28 cellular contexts compared by ENCODE assay signal in genomic region chr11:17533341-17533740, GRCh38. TPM values are rescaled to one million over a fixed set of nuclear protein-coding genes. Genes with fewer than 3 reads are reported as not detected.
DNase-seq lines count a peak whose midpoint lies in the region; ATAC-seq, FAIRE-seq and TF ChIP-seq lines count a peak whose summit lies in the region.
"Had no signal": no experiment of that assay in that cellular context is flagged by ENCODE, and none has a peak within 500 bp of the region (broad histone marks: within the 10 kb centered on the region; RNA-seq: fewer than 3 reads in every experiment).

No MANE protein-coding gene starts in this region.

- peaks cover 0 to 6% (median 1%) of the 10 kb centered on the region in 4 experiments; a peak in 3 of 7 replicates for H3K4me1 ChIP-seq in H1 (replicated peaks in 1 of 4; ENCODE audit: control insufficient read depth in 3 of 4, insufficient read depth in 4 of 4, low read length in 3 of 4)
- peaks cover 0 to 13% of the 10 kb centered on the region in 2 donors for H3K4me1 ChIP-seq in neuronal stem cell (ENCODE audit: control insufficient read depth in 2 of 2, insufficient read depth in 1 of 2, low read depth in 1 of 2, low read length in 2 of 2)
- H3K4me1 ChIP-seq: BE2C had no signal

- H2BK20ac ChIP-seq in H1 (ENCODE audit: low read length): no peak overlapping the region

- DNase-seq in bronchial epithelial cell (ENCODE audit: low read depth): no peak
- no peak for DNase-seq in H1 (ENCODE audit: low read depth in 1 of 2, low spot score in 2 of 2)
- DNase-seq in neuronal stem cell (ENCODE audit: low spot score): no peak
- DNase-seq in CD14-positive monocyte (ENCODE audit: low spot score): no peak
- no peak for DNase-seq in kidney tubule cell (ENCODE audit: low spot score)
- DNase-seq in sciatic nerve (ENCODE audit: low spot score): no peak
- DNase-seq: 8988T; ACHN; BE2C; C1 segment of cervical spinal cord; CD4-positive, alpha-beta T cell; CD8-positive, alpha-beta T cell; DMS 273 treated with DMSO at 0.1 percent for 48 hours; DMS153; DMS53; DMS79; DND-41; EL; GDM1 had no signal

- WGBS in H1 (ENCODE audit: extremely low coverage in 1 of 2, insufficient coverage in 1 of 2, insufficient read length in 1 of 2, insufficient replicate concordance in 2 of 2, low coverage in 1 of 2, low lambda C conversion rate in 2 of 2, missing lambda C conversion rate in 1 of 2), 2 experiments: 95% methylated on average over 6 of the region's 6 CpGs; no CpG with 5 or more reads in 1 of the 2 experiments
- no CpG with 5 or more reads among the region's 6 CpGs for WGBS in neuronal stem cell (ENCODE audit: extremely low coverage in 2 of 2, insufficient read length in 2 of 2, insufficient replicate concordance in 1 of 2), 2 donors

- no peak overlapping the region for H3K4me3 Mint-ChIP-seq in CD14-positive monocyte
- H3K4me3 Mint-ChIP-seq: CD4-positive, alpha-beta T cell; CD8-positive, alpha-beta T cell had no signal

- ATAC-seq in sciatic nerve: no peak
- ATAC-seq: CD8-positive, alpha-beta T cell; GM12878 had no signal

- FAIRE-seq in bronchial epithelial cell (lab: Jason Lieb, UNC) (peak; percentile 83), H1 (lab: Jason Lieb, UNC) (no peak)
- FAIRE-seq: A204.1, GM12878, GM12892, GM18507 had no signal

- no peak overlapping the region for H3K27ac Mint-ChIP-seq in CD14-positive monocyte
- H3K27ac Mint-ChIP-seq: CD4-positive, alpha-beta T cell; CD8-positive, alpha-beta T cell had no signal

- H4K8ac ChIP-seq in H1 (ENCODE audit: extremely low read depth, insufficient read depth, low read length) (no peak overlapping the region), neuronal stem cell (ENCODE audit: low read depth, low read length) (no peak overlapping the region)

- H2BK120ac ChIP-seq in H1 (replicated peaks; ENCODE audit: low read depth, low read length): no peak overlapping the region
- no peak overlapping the region for H2BK120ac ChIP-seq in neuronal stem cell (ENCODE audit: low read depth, low read length)

- H3K9me3 ChIP-seq in H1 (ENCODE audit: insufficient read depth in 2 of 2, low read depth in 1 of 2, low read length in 1 of 2) (no peaks in the 10 kb centered on the region), neuronal stem cell (replicated peaks in 1 of 2; ENCODE audit: control insufficient read depth in 2 of 2, insufficient read depth in 1 of 2, low read depth in 1 of 2, low read length in 2 of 2) (no peaks in the 10 kb centered on the region)
- H3K9me3 ChIP-seq: BE2C, BLaER1 had no signal

- H4K91ac ChIP-seq in H1 (replicated peaks; ENCODE audit: insufficient read length, low read length) (no peak overlapping the region), neuronal stem cell (ENCODE audit: low read depth, low read length, poor library complexity) (no peak overlapping the region)

- no peaks in the 10 kb centered on the region for H3K9me3 Mint-ChIP-seq in CD14-positive monocyte
- H3K9me3 Mint-ChIP-seq: CD4-positive, alpha-beta T cell; CD8-positive, alpha-beta T cell had no signal

- H3K18ac ChIP-seq in H1 (ENCODE audit: extremely low read depth, low read length): no peak overlapping the region
- H3K18ac ChIP-seq in neuronal stem cell (ENCODE audit: low read length): no peak overlapping the region

- H3K36me3 Mint-ChIP-seq in CD14-positive monocyte: no peaks in the 10 kb centered on the region
- H3K36me3 Mint-ChIP-seq: CD8-positive, alpha-beta T cell had no signal

- peaks cover 2% of the 10 kb centered on the region for H3K27me3 ChIP-seq in bronchial epithelial cell (ENCODE audit: control insufficient read depth, insufficient read depth, low read length)
- no peaks in the 10 kb centered on the region; a peak in 1 of 7 replicates for H3K27me3 ChIP-seq in H1 (replicated peaks in 1 of 4; ENCODE audit: control insufficient read depth in 3 of 4, extremely low read depth in 1 of 4, insufficient read depth in 3 of 4, low read length in 3 of 4)
- peaks cover 0 to 48% (median 0%) of the 10 kb centered on the region in 3 experiments for H3K27me3 ChIP-seq in neuronal stem cell (ENCODE audit: control insufficient read depth in 3 of 3, insufficient read depth in 3 of 3, low read depth in 1 of 3, low read length in 3 of 3)
- H3K27me3 ChIP-seq: BE2C, BLaER1 had no signal

- H2AK5ac ChIP-seq in H1 (ENCODE audit: low read depth, low read length): no peak overlapping the region
- H2AK5ac ChIP-seq in neuronal stem cell (ENCODE audit: low read depth, low read length): no peak overlapping the region

- H2BK15ac ChIP-seq in H1 (ENCODE audit: low read length) (no peak overlapping the region), neuronal stem cell (ENCODE audit: low read length) (no peak overlapping the region)

- H4K5ac ChIP-seq in H1 (ENCODE audit: insufficient read length, low read depth, low read length): no peak overlapping the region

- H3K36me3 ChIP-seq in bronchial epithelial cell (ENCODE audit: control insufficient read depth, insufficient read depth, low read length): no peaks in the 10 kb centered on the region
- H3K36me3 ChIP-seq in H1 (ENCODE audit: control insufficient read depth in 2 of 4, insufficient read depth in 4 of 4, low read length in 3 of 4): no peaks in the 10 kb centered on the region
- H3K36me3 ChIP-seq in neuronal stem cell (replicated peaks in 1 of 2; ENCODE audit: control insufficient read depth in 2 of 2, insufficient read depth in 2 of 2, low read length in 2 of 2): no peaks in the 10 kb centered on the region
- H3K36me3 ChIP-seq: BE2C, BLaER1 had no signal

- no peak overlapping the region for H3K14ac ChIP-seq in H1 (ENCODE audit: insufficient read length)
- peak overlapping the region; percentile 28 for H3K14ac ChIP-seq in neuronal stem cell (ENCODE audit: low read length)

- H3K9ac ChIP-seq in H1 (replicated peaks in 1 of 4; ENCODE audit: extremely low read depth in 1 of 4, low read depth in 3 of 4, low read length in 3 of 4): no peak overlapping the region
- no peak overlapping the region for H3K9ac ChIP-seq in neuronal stem cell (ENCODE audit: low read depth, low read length, poor library complexity)
- H3K9ac ChIP-seq: BLaER1 had no signal

- no peak overlapping the region for H3K56ac ChIP-seq in H1 (replicated peaks; ENCODE audit: insufficient read length, low read depth, low read length)

- H3K4me2 ChIP-seq in H1 (ENCODE audit: insufficient read depth in 1 of 2, low read depth in 2 of 2, low read length in 2 of 2) (no peak overlapping the region), neuronal stem cell (ENCODE audit: insufficient read depth, low read length, poor library complexity, severe bottlenecking) (no peak overlapping the region)
- H3K4me2 ChIP-seq: BLaER1 had no signal

- CTCF ChIA-PET in H1 (lab: Charles Lee; ENCODE audit: partially characterized antibody): interaction anchor here (1.4 to 44.8 kb wide), 5 partner anchors 9 to 188 kb away, joined by 4 to 1414 read pairs (median 8); partner anchors contain the start of genes KCNJ11 and OTOG

- H3K4ac ChIP-seq in H1 (replicated peaks; ENCODE audit: insufficient read length, low read depth, low read length) (no peak overlapping the region), neuronal stem cell (ENCODE audit: low read length) (no peak overlapping the region)

- H3K23ac ChIP-seq in H1 (ENCODE audit: insufficient read length) (no peak overlapping the region), neuronal stem cell (ENCODE audit: low read depth, low read length, poor library complexity) (no peak overlapping the region)

- no peak for TF ChIP-seq EP300 in H1 (IDR thresholded peaks at IDR 0.05; ENCODE audit: borderline replicate concordance in 1 of 2, low read depth in 2 of 2, low read length in 2 of 2)

- H3K27me3 Mint-ChIP-seq in CD14-positive monocyte (ENCODE audit: low read depth in 3 of 3): peaks cover 2 to 9% (median 5%) of the 10 kb centered on the region in 3 donors
- H3K27me3 Mint-ChIP-seq: CD4-positive, alpha-beta T cell had no signal

- H3K27ac ChIP-seq in H1 (ENCODE audit: low read depth, low read length) (no peak overlapping the region), neuronal stem cell (replicated peaks; ENCODE audit: low read length) (no peak overlapping the region)
- H3K27ac ChIP-seq: BLaER1 had no signal

- no peaks in the 10 kb centered on the region for H3K79me2 ChIP-seq in H1 (ENCODE audit: control insufficient read depth in 1 of 2, insufficient read depth in 2 of 2, low read length in 2 of 2)

- no peak for TF ChIP-seq RAD21 in H1 (IDR thresholded peaks at IDR 0.05 in 1 of 2, conservative IDR thresholded peaks at IDR 0.05 in 1 of 2; ENCODE audit: low read depth in 2 of 2, low read length in 2 of 2)

- H2BK12ac ChIP-seq in H1 (ENCODE audit: low read depth, low read length) (0 out of 2 replicates have a peak overlapping the region, but pooled peaks have one; percentile 14), neuronal stem cell (ENCODE audit: low read length) (no peak overlapping the region)

- no peak for TF ChIP-seq CTCF in bronchial epithelial cell (IDR thresholded peaks at IDR 0.05; ENCODE audit: insufficient read depth, low read length, severe bottlenecking)
- TF ChIP-seq CTCF in H1 (IDR thresholded peaks at IDR 0.05; ENCODE audit: control extremely low read depth in 1 of 3, insufficient read depth in 1 of 3, low read depth in 1 of 3, low read length in 3 of 3): no peak
- TF ChIP-seq CTCF in CD14-positive monocyte (IDR thresholded peaks at IDR 0.05): no peak

- intact Hi-C loops in CD14-positive monocyte (cut with micrococcal nuclease): no loop called here
- intact Hi-C loops in sciatic nerve (cut with DNase I): no loop called here

- no peaks in the 10 kb centered on the region for H3K23me2 ChIP-seq in H1 (ENCODE audit: low read depth, low read length)

- no peaks in the 10 kb centered on the region for H3K4me1 Mint-ChIP-seq in CD14-positive monocyte

- no peak overlapping the region for H2BK5ac ChIP-seq in H1 (ENCODE audit: low read depth, low read length)
- H2BK5ac ChIP-seq in neuronal stem cell (ENCODE audit: low read length): no peak overlapping the region

- peaks cover 0 to 2% of the 10 kb centered on the region in 2 experiments for H4K20me1 ChIP-seq in H1 (replicated peaks in 1 of 2; ENCODE audit: control insufficient read depth in 1 of 2, insufficient read depth in 2 of 2, low read length in 2 of 2)
- H4K20me1 ChIP-seq: BLaER1 had no signal

- H3K4me3 ChIP-seq in bronchial epithelial cell (ENCODE audit: low read depth, low read length) (no peak overlapping the region), H1 (ENCODE audit: extremely low read depth in 1 of 4, insufficient read depth in 2 of 4, low read depth in 3 of 4, low read length in 4 of 4) (no peak overlapping the region), neuronal stem cell (ENCODE audit: low read length in 2 of 2) (no peak overlapping the region)
- H3K4me3 ChIP-seq: BLaER1, GM12878 had no signal

- H2AFZ ChIP-seq in H1 (ENCODE audit: low read length) (no peak overlapping the region), neuronal stem cell (ENCODE audit: low read length) (no peak overlapping the region)

- H3K79me1 ChIP-seq in H1 (ENCODE audit: low read depth, low read length) (no peaks in the 10 kb centered on the region), neuronal stem cell (ENCODE audit: low read depth, low read length) (no peaks in the 10 kb centered on the region)

- POLR2A ChIA-PET in H1 (lab: Charles Lee; ENCODE audit: partially characterized antibody): interaction anchor here (1.2 kb wide), 1 partner anchor 27 kb away, joined by 3 read pairs; no protein-coding TSS in a partner anchor

- TF ChIP-seq POLR2A in H1 (IDR thresholded peaks at IDR 0.05; ENCODE audit: control extremely low read depth in 1 of 2, low read depth in 2 of 2, low read length in 2 of 2): no peak

RNA-seq across cellular contexts. Expression of gene USH1C, which starts 10.9 kb away (rescaled TPM):
- total RNA-seq in bronchial epithelial cell: not detected in 2 replicates
- 1.3 and 2.4 TPM in 2 replicates for total RNA-seq in H1 (2021; fragmentation: NEBNext Ultra II Directional; extraction: Animal tissue kit (Norgen Biotek cat#: 25700))
- polyA plus RNA-seq in H1 (2011; rRNA removed): 1.6 and 2.3 TPM in 2 replicates
- polyA plus RNA-seq in H1 (2011; cell fraction: cytosol; rRNA removed): 2.9 TPM
- polyA plus RNA-seq in H1 (2011; cell fraction: nucleus; rRNA removed): 15.5 TPM
- polyA plus RNA-seq in H1 (2012, experiment 1 of 2): 1.5 to 2.9 TPM (median 1.9 TPM) in 4 replicates
- polyA plus RNA-seq in H1 (2012, experiment 2 of 2): 0.94 TPM
- 1.5 TPM for polyA plus RNA-seq in H1 (2013, experiment 1 of 2)
- polyA plus RNA-seq in H1 (2013, experiment 2 of 2): 1.7 TPM
- polyA minus RNA-seq in H1 (2011; rRNA and poly(A)+ RNA removed): 1.3 and 2.8 TPM in 2 replicates
- polyA minus RNA-seq in H1 (2011; cell fraction: cytosol; rRNA and poly(A)+ RNA removed): 1.3 TPM
- polyA minus RNA-seq in H1 (2011; cell fraction: nucleus; rRNA and poly(A)+ RNA removed): 3.7 TPM
- polyA plus RNA-seq in neuronal stem cell (2013, experiment 1 of 2): 0.57 TPM
- polyA plus RNA-seq in neuronal stem cell (2013, experiment 2 of 2): 0.66 TPM
- polyA plus RNA-seq in CD14-positive monocyte: not detected
- total RNA-seq in sciatic nerve: not detected
- total RNA-seq: A673; CD4-positive, alpha-beta T cell; CD8-positive, alpha-beta T cell; Daoy; G401; GM12878 had no signal
- polyA plus RNA-seq: AG04450, GM12878 had no signal

RNA-seq across cellular contexts. Expression of gene OTOG, which starts 13.7 kb away (rescaled TPM):
- total RNA-seq in bronchial epithelial cell: not detected in 2 replicates
- 1.5 and 2.4 TPM in 2 replicates for total RNA-seq in H1 (2021; fragmentation: NEBNext Ultra II Directional; extraction: Animal tissue kit (Norgen Biotek cat#: 25700))
- 0.41 and 0.88 TPM in 2 replicates for polyA plus RNA-seq in H1 (2011; rRNA removed)
- 0.49 TPM for polyA plus RNA-seq in H1 (2011; cell fraction: cytosol; rRNA removed)
- 5.5 TPM for polyA plus RNA-seq in H1 (2011; cell fraction: nucleus; rRNA removed)
- 0.26 to 1.3 TPM (median 0.73 TPM) in 4 replicates for polyA plus RNA-seq in H1 (2012, experiment 1 of 2)
- polyA plus RNA-seq in H1 (2012, experiment 2 of 2): 0.08 TPM
- 0.83 TPM for polyA plus RNA-seq in H1 (2013, experiment 1 of 2)
- polyA plus RNA-seq in H1 (2013, experiment 2 of 2): 1.4 TPM
- polyA minus RNA-seq in H1 (2011; rRNA and poly(A)+ RNA removed): 4.6 and 4.9 TPM in 2 replicates
- 1.3 TPM for polyA minus RNA-seq in H1 (2011; cell fraction: cytosol; rRNA and poly(A)+ RNA removed)
- polyA minus RNA-seq in H1 (2011; cell fraction: nucleus; rRNA and poly(A)+ RNA removed): 11.7 TPM
- polyA plus RNA-seq in neuronal stem cell (2013, experiment 1 of 2): 0.35 TPM
- 0.37 TPM for polyA plus RNA-seq in neuronal stem cell (2013, experiment 2 of 2)
- not detected for polyA plus RNA-seq in CD14-positive monocyte
- total RNA-seq in sciatic nerve: not detected
- total RNA-seq: A673; CD4-positive, alpha-beta T cell; CD8-positive, alpha-beta T cell; Daoy; G401; GM12878 had no signal
- polyA plus RNA-seq: AG04450, GM12878 had no signal

RNA-seq across cellular contexts. Expression of gene ABCC8, which starts 56.7 kb away (rescaled TPM):
- not detected in 2 replicates for total RNA-seq in bronchial epithelial cell
- 2.6 and 3.7 TPM in 2 replicates for total RNA-seq in H1 (2021; fragmentation: NEBNext Ultra II Directional; extraction: Animal tissue kit (Norgen Biotek cat#: 25700))
- 4.9 and 7.1 TPM in 2 replicates for polyA plus RNA-seq in H1 (2011; rRNA removed)
- 4.3 TPM for polyA plus RNA-seq in H1 (2011; cell fraction: cytosol; rRNA removed)
- polyA plus RNA-seq in H1 (2011; cell fraction: nucleus; rRNA removed): 30.9 TPM
- polyA plus RNA-seq in H1 (2012, experiment 1 of 2): 3.7 to 4.4 TPM (median 4.0 TPM) in 4 replicates
- polyA plus RNA-seq in H1 (2012, experiment 2 of 2): 1.0 TPM
- polyA plus RNA-seq in H1 (2013, experiment 1 of 2): 1.2 TPM
- 1.2 TPM for polyA plus RNA-seq in H1 (2013, experiment 2 of 2)
- polyA minus RNA-seq in H1 (2011; rRNA and poly(A)+ RNA removed): 10.8 and 11.7 TPM in 2 replicates
- polyA minus RNA-seq in H1 (2011; cell fraction: cytosol; rRNA and poly(A)+ RNA removed): 2.1 TPM
- polyA minus RNA-seq in H1 (2011; cell fraction: nucleus; rRNA and poly(A)+ RNA removed): 20.1 TPM
- polyA plus RNA-seq in neuronal stem cell (2013, experiment 1 of 2): 0.85 TPM
- 0.51 TPM for polyA plus RNA-seq in neuronal stem cell (2013, experiment 2 of 2)
- not detected for polyA plus RNA-seq in CD14-positive monocyte
- 8.2 TPM for total RNA-seq in sciatic nerve
- total RNA-seq: A673; CD4-positive, alpha-beta T cell; CD8-positive, alpha-beta T cell; Daoy; GM12878 had no signal
- polyA plus RNA-seq: AG04450, GM12878 had no signal
